In the genomic region with DNA sequence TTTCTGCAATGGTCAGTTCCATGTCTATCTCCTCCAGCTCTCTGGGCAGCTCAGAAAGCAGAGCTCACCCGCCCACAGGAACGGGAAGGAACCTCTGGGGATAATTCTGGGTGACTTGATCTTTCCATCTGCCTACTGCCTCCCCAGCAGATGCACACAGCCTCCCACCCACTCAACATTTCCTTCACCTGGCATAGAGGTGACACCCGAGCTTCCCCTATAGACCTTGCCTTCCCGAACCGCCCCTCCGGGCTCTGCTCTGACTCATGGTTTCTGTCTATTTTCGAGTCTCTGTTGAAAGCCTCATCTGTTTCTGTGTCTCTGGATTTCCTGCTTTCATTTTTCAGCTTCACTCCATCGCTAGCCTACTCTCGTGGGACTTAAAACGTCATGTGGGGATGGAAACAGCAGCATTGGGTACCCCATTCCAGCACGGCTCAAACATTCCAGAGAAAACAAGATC, we compare ENCODE assay signal across 9 cellular contexts. TPM values are rescaled to one million over a fixed set of nuclear protein-coding genes. Genes with fewer than 3 reads are reported as not detected.
DNase-seq lines count a peak whose midpoint lies in the region; ATAC-seq and TF ChIP-seq lines count a peak whose summit lies in the region.
"Had no signal": no experiment of that assay in that cellular context is flagged by ENCODE, and none has a peak within 500 bp of the region (broad histone marks: within the 10 kb centered on the region; RNA-seq: fewer than 3 reads in every experiment).

No MANE protein-coding gene starts in this region.

- peak overlapping the region; percentile 13 for H2AFZ ChIP-seq in osteoblast (ENCODE audit: low read length)

- no peak for TF ChIP-seq CTCF in chondrocyte (IDR thresholded peaks at IDR 0.05)
- TF ChIP-seq CTCF in osteoblast (IDR thresholded peaks at IDR 0.05; ENCODE audit: extremely low read depth, low read depth, low read length) = no peak
- no peak for TF ChIP-seq CTCF in type B pancreatic cell (conservative IDR thresholded peaks at IDR 0.05)

- H3K36me3 ChIP-seq in osteoblast (ENCODE audit: insufficient read depth, low read length) = peaks cover 19% of the 10 kb centered on the region

- H3K9me3 Mint-ChIP-seq in chondrocyte (ENCODE audit: low read depth) (no peaks in the 10 kb centered on the region), type B pancreatic cell (no peaks in the 10 kb centered on the region)

- H3K79me2 ChIP-seq in osteoblast (ENCODE audit: insufficient read depth, low read length) = peaks cover 52% of the 10 kb centered on the region

- H3K4me3 Mint-ChIP-seq in chondrocyte (ENCODE audit: unreplicated experiment) (peak overlapping the region; percentile 64), type B pancreatic cell (no peak overlapping the region)

- H3K4me2 ChIP-seq in osteoblast (ENCODE audit: insufficient read depth, low read length) = peak overlapping the region; percentile 86

- peak overlapping the region; percentile 62 for H3K4me3 ChIP-seq in osteoblast (ENCODE audit: insufficient read depth, low read length)

- H3K9me3 ChIP-seq in osteoblast (ENCODE audit: low read depth, low read length) = no peaks in the 10 kb centered on the region

- peaks cover 5% of the 10 kb centered on the region for H3K36me3 Mint-ChIP-seq in chondrocyte (ENCODE audit: low read depth)
- H3K36me3 Mint-ChIP-seq in type B pancreatic cell = no peaks in the 10 kb centered on the region

- DNase-seq in UCSD-AML1 (lab: John Stamatoyannopoulos, UW; ENCODE audit: unreplicated experiment) (peak; percentile 48), chondrocyte (ENCODE audit: low spot score) (no peak), osteoblast (ENCODE audit: insufficient read length, low spot score, missing footprints) (peak; percentile 97), type B pancreatic cell (ENCODE audit: extremely low spot score, unreplicated experiment) (no peak), NCI-H146 (lab: John Stamatoyannopoulos, UW) (no peak), cortex of kidney (lab: John Stamatoyannopoulos, UW) (no peak)

- H3K4me1 ChIP-seq in osteoblast (ENCODE audit: insufficient read depth, low read length) = peaks cover 11% of the 10 kb centered on the region

- H3K27ac ChIP-seq in osteoblast (ENCODE audit: low read depth, low read length) = peak overlapping the region; percentile 44
- H3K27ac ChIP-seq: VCaP had no signal

- H3K4me1 Mint-ChIP-seq in chondrocyte (ENCODE audit: low read depth) = peaks cover 19% of the 10 kb centered on the region
- H3K4me1 Mint-ChIP-seq in type B pancreatic cell (ENCODE audit: unreplicated experiment) = peaks cover 9% of the 10 kb centered on the region

- H4K20me1 ChIP-seq in osteoblast (ENCODE audit: insufficient read depth, low read length) = peaks cover 35% of the 10 kb centered on the region

- H3K27me3 Mint-ChIP-seq in chondrocyte (ENCODE audit: low read depth) = no peaks in the 10 kb centered on the region
- no peaks in the 10 kb centered on the region for H3K27me3 Mint-ChIP-seq in type B pancreatic cell

- peak; percentile 75 for ATAC-seq in GM18870 (IDR thresholded peaks at IDR 0.05; ENCODE audit: unreplicated experiment)
- ATAC-seq in HG02973 (IDR thresholded peaks at IDR 0.05; ENCODE audit: unreplicated experiment) = peak; percentile 82

- no peaks in the 10 kb centered on the region for H3K27me3 ChIP-seq in osteoblast (ENCODE audit: insufficient read depth, low read length)

- H3K27ac Mint-ChIP-seq in chondrocyte (ENCODE audit: unreplicated experiment) (peak overlapping the region; percentile 91), type B pancreatic cell (peak overlapping the region; percentile 21)

RNA-seq across cellular contexts. Expression of a gene that starts 11.4 kb away (rescaled TPM):
- total RNA-seq in chondrocyte = 26.9 to 30.3 TPM (median 28.4 TPM) in 3 replicates
- total RNA-seq in osteoblast = 9.0 and 12.1 TPM in 2 replicates
- total RNA-seq in type B pancreatic cell (ENCODE audit: low replicate concordance) = 49.7 and 64.4 TPM in 2 replicates

RNA-seq across cellular contexts. Expression of a gene that starts 11.6 kb away (rescaled TPM):
- total RNA-seq in chondrocyte (38.2 to 49.5 TPM (median 41.1 TPM) in 3 replicates), osteoblast (43.6 and 45.6 TPM in 2 replicates), type B pancreatic cell (ENCODE audit: low replicate concordance) (67.0 and 70.9 TPM in 2 replicates)

RNA-seq across cellular contexts. Expression of a gene that starts 21.0 kb away (rescaled TPM):
- 19.0 to 21.6 TPM (median 20.4 TPM) in 3 replicates for total RNA-seq in chondrocyte
- total RNA-seq in osteoblast = 8.7 and 9.4 TPM in 2 replicates
- 11.9 and 16.6 TPM in 2 replicates for total RNA-seq in type B pancreatic cell (ENCODE audit: low replicate concordance)

RNA-seq across cellular contexts. Expression of a gene that starts 39.2 kb away (rescaled TPM):
- 6.7 to 11.7 TPM (median 11.3 TPM) in 3 replicates for total RNA-seq in chondrocyte
- total RNA-seq in osteoblast = 4.7 and 7.1 TPM in 2 replicates
- 17.0 and 17.8 TPM in 2 replicates for total RNA-seq in type B pancreatic cell (ENCODE audit: low replicate concordance)

RNA-seq across cellular contexts. Expression of a gene that starts 44.6 kb away (rescaled TPM):
- total RNA-seq in chondrocyte (36.7 to 63.9 TPM (median 41.3 TPM) in 3 replicates), osteoblast (26.4 and 26.5 TPM in 2 replicates), type B pancreatic cell (ENCODE audit: low replicate concordance) (63.3 and 84.1 TPM in 2 replicates)

Comparison
In these comparisons a context has a peak if more than half of its experiments do, and no peak if none do; other contexts are left out.
1. DNase-seq: peak in UCSD-AML1 (single experiment) and osteoblast (single experiment); none in chondrocyte (single experiment), type B pancreatic cell (single experiment), NCI-H146 (single experiment) and cortex of kidney (single experiment).